Comparison of ENCODE assay signal across 9 cellular contexts in genomic region chr2:47654790-47655562, GRCh38.
DNase-seq lines count a peak whose midpoint lies in the region; ATAC-seq and TF ChIP-seq lines count a peak whose summit lies in the region.
"Had no signal": no experiment of that assay in that cellular context is flagged by ENCODE, and none has a peak within 500 bp of the region (broad histone marks: within the 10 kb centered on the region; RNA-seq: fewer than 3 reads in every experiment).

No MANE protein-coding gene starts in this region.

- peaks cover 2% of the 10 kb centered on the region; the same call in 1 of the 2 replicates for H3K4me1 ChIP-seq in HEK293 (ENCODE audit: control insufficient read depth, insufficient read depth, low read length)
- H3K4me1 ChIP-seq in left lung, result peaks cover 0 to 3% of the 10 kb centered on the region in 2 donors
- H3K4me1 ChIP-seq in effector memory CD4-positive, alpha-beta T cell (ENCODE audit: control insufficient read depth, insufficient read depth, low read length, poor library complexity, severe bottlenecking), result no peaks in the 10 kb centered on the region
- H3K4me1 ChIP-seq in SJCRH30, result peaks cover 2% of the 10 kb centered on the region; the same call in 1 of the 2 replicates

- H3K36me3 ChIP-seq in HEK293 (ENCODE audit: control insufficient read depth in 2 of 2, insufficient read depth in 1 of 2, low read length in 2 of 2) (no peaks in the 10 kb centered on the region), left lung (no peaks in the 10 kb centered on the region), SJCRH30 (no peaks in the 10 kb centered on the region)
- H3K36me3 ChIP-seq in effector memory CD4-positive, alpha-beta T cell (ENCODE audit: control insufficient read depth, insufficient read depth, low read length), result no peaks in the 10 kb centered on the region

- intact Hi-C loops in left lung (cut with DNase I), result no loop called here

- no peak overlapping the region for H3K27ac ChIP-seq in HEK293 (ENCODE audit: extremely low read depth, low read depth, low read length)
- H3K27ac ChIP-seq in left lung, result no peak overlapping the region
- no peak overlapping the region for H3K27ac ChIP-seq in effector memory CD4-positive, alpha-beta T cell (ENCODE audit: insufficient read depth, low read length, poor library complexity, severe bottlenecking)
- no peak overlapping the region for H3K27ac ChIP-seq in SJCRH30

- H3K9me3 ChIP-seq in HEK293 (ENCODE audit: control insufficient read depth, insufficient read depth, low read depth, low read length), result no peaks in the 10 kb centered on the region
- H3K9me3 ChIP-seq in left lung, result no peaks in the 10 kb centered on the region
- H3K9me3 ChIP-seq in effector memory CD4-positive, alpha-beta T cell (ENCODE audit: control insufficient read depth, low read length), result no peaks in the 10 kb centered on the region
- no peaks in the 10 kb centered on the region for H3K9me3 ChIP-seq in SJCRH30 (replicated peaks)

- H3K4me3 ChIP-seq in HEK293 (ENCODE audit: low read depth, low read length), result no peak overlapping the region
- H3K4me3 ChIP-seq in left lung, result no peak overlapping the region
- H3K4me3 ChIP-seq in effector memory CD4-positive, alpha-beta T cell (ENCODE audit: insufficient read depth, low read depth, low read length, poor library complexity, severe bottlenecking), result no peak overlapping the region
- H3K4me3 ChIP-seq in SJCRH30, result no peak overlapping the region

- TF ChIP-seq CTCF in HEK293 (tag by site-specific recombination; IDR thresholded peaks at IDR 0.05), result no peak
- no peak for TF ChIP-seq CTCF in left lung (IDR thresholded peaks at IDR 0.05)

- H3K27me3 ChIP-seq in left lung (no peaks in the 10 kb centered on the region), SJCRH30 (peaks cover 7% of the 10 kb centered on the region)
- no peaks in the 10 kb centered on the region for H3K27me3 ChIP-seq in effector memory CD4-positive, alpha-beta T cell (replicated peaks; ENCODE audit: control insufficient read depth, insufficient read depth, low read length, poor library complexity, severe bottlenecking)

- peak; percentile 80 for DNase-seq in M059J (ENCODE audit: low read depth)
- DNase-seq in left lung, result peak in 1 of 2 donors; percentile 71
- DNase-seq in pons (ENCODE audit: low spot score), result no peak
- DNase-seq in effector memory CD4-positive, alpha-beta T cell, result no peak
- DNase-seq in NCI-H1105 (lab: John Stamatoyannopoulos, UW), result no peak
- no peak for DNase-seq in SJCRH30
- DNase-seq: GOT3 had no signal

- POLR2A ChIA-PET in HEK293 (lab: Yijun Ruan, JAX), result no interaction called here

- CTCF ChIA-PET in HEK293 (lab: Yijun Ruan, JAX), result interaction anchor here (0.6 to 2.3 kb wide), 11 partner anchors 8 to 995 kb away, joined by 3 to 10 read pairs (median 5); no protein-coding TSS in a partner anchor

- ATAC-seq in GM18861 (IDR thresholded peaks at IDR 0.05; ENCODE audit: unreplicated experiment) (peak; percentile 79), left lung (peak; percentile 93)

TF ChIP-seq in HEK293, 187 proteins besides CTCF, POLR2A, EP300 and RAD21:
- TF ChIP-seq ZNF274 (IDR thresholded peaks at IDR 0.05; ENCODE audit: low read length) (no peak), ZNF274 (tag by site-specific recombination; IDR thresholded peaks at IDR 0.05; ENCODE audit: borderline replicate concordance) (no peak), KLF16 (tag by site-specific recombination; IDR thresholded peaks at IDR 0.05) (0 out of 2 replicates have a peak, but pooled peaks have one; percentile 3)
